ENCODE assay signal across 9 cellular contexts in the genomic region with DNA sequence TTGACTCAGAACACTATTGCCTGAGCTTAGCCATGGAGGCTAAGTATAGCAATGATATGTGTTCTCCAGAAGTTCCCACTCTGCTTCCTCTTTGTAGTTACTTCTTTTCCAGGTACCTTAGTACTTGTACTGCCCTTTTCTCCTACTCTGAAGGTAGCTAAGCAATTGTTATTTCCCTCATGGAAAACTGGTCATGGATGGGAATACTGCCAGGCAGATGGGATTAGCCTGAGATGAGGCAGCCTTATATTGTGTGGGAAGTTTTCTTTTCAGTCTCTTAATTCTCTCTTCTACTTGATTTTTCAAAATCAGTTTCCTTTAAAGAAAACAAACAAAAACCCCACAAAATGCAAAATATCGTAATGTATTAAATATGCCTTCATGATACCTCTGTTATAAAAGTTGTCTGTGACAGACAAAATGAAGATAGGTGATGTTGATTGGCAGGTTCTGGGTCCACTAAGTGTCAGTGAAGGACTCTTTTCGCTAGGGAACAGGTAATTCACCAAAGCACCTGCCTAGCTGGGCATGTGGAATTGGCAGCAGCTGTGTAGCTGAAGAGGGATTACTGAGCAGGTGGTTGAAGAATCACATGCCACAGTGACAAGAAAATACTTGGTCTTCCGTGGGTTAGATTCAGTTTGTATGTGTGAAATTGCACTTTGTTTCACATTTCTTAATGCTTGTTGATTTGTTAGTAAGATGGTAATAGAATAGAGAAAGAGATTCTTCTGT. TPM values are rescaled to one million over a fixed set of nuclear protein-coding genes. Genes with fewer than 3 reads are reported as not detected.
A peak's percentile ranks its signal among the peaks of the same experiment; 100 is the strongest.
DNase-seq lines count a peak whose midpoint lies in the region; ATAC-seq and TF ChIP-seq lines count a peak whose summit lies in the region.
"Had no signal": no experiment of that assay in that cellular context is flagged by ENCODE, and none has a peak within 500 bp of the region (broad histone marks: within the 10 kb centered on the region; RNA-seq: fewer than 3 reads in every experiment).

No MANE protein-coding gene starts in this region.

- no peaks in the 10 kb centered on the region for H3K9me3 ChIP-seq in right cardiac atrium (ENCODE audit: control insufficient read depth, low read length)

- H3K4me3 Mint-ChIP-seq in activated T-helper 17 cell treated with anti-CD3 and anti-CD28 coated beads, Interleukin-2, amount 50 U/mL, for 72 hours, result peak overlapping the region; percentile 37
- H3K4me3 Mint-ChIP-seq in natural killer cell, result peak overlapping the region; percentile 10

- no peaks in the 10 kb centered on the region for H3K9me3 Mint-ChIP-seq in activated T-helper 17 cell treated with anti-CD3 and anti-CD28 coated beads, Interleukin-2, amount 50 U/mL, for 72 hours
- no peaks in the 10 kb centered on the region for H3K9me3 Mint-ChIP-seq in natural killer cell

- peaks cover 30% of the 10 kb centered on the region for H3K36me3 Mint-ChIP-seq in activated T-helper 17 cell treated with anti-CD3 and anti-CD28 coated beads, Interleukin-2, amount 50 U/mL, for 72 hours (ENCODE audit: low read depth)
- no peaks in the 10 kb centered on the region for H3K36me3 Mint-ChIP-seq in natural killer cell

- no peak overlapping the region for H3K4me3 ChIP-seq in right cardiac atrium (ENCODE audit: low read length)

- H3K27me3 ChIP-seq in right cardiac atrium (ENCODE audit: control insufficient read depth, insufficient read depth), result no peaks in the 10 kb centered on the region

- DNase-seq in DMS 273 (lab: John Stamatoyannopoulos, UW; ENCODE audit: unreplicated experiment), result peak; percentile 30
- no peak for DNase-seq in DMS 273 treated with DMSO at 0.1 percent for 48 hours (lab: John Stamatoyannopoulos, UW)
- peak; percentile 38 for DNase-seq in NAMALWA (ENCODE audit: low spot score)
- DNase-seq in natural killer cell, result no peak
- no peak for DNase-seq in right cardiac atrium
- DNase-seq in islet precursor cell, result no peak

- H3K27ac Mint-ChIP-seq in activated T-helper 17 cell treated with anti-CD3 and anti-CD28 coated beads, Interleukin-2, amount 50 U/mL, for 72 hours, result no peak overlapping the region
- peak overlapping the region; percentile 76 to 77 for H3K27ac Mint-ChIP-seq in natural killer cell

- H3K4me1 Mint-ChIP-seq in activated T-helper 17 cell treated with anti-CD3 and anti-CD28 coated beads, Interleukin-2, amount 50 U/mL, for 72 hours, result peaks cover 45% of the 10 kb centered on the region
- H3K4me1 Mint-ChIP-seq in natural killer cell, result peaks cover 55 to 70% of the 10 kb centered on the region in 2 donors

- no peak for TF ChIP-seq CTCF in natural killer cell (IDR thresholded peaks at IDR 0.05)

- no peak for ATAC-seq in activated T-helper 17 cell treated with anti-CD3 and anti-CD28 coated beads, Interleukin-2, amount 50 U/mL, for 72 hours (replicated peaks)
- ATAC-seq in natural killer cell (peak in 2 of 3 donors; percentile 33 to 62), right cardiac atrium (no peak), GM21367 (IDR thresholded peaks at IDR 0.05; ENCODE audit: unreplicated experiment) (no peak)

- intact Hi-C loops in natural killer cell (cut with micrococcal nuclease), result loop anchor here (5.0 to 10.0 kb wide), 3 partner anchors 80 to 188 kb away; a partner anchor contains a TSS
- intact Hi-C loops in right cardiac atrium (cut with DNase I), result no loop called here

- no peak overlapping the region for H3K27ac ChIP-seq in right cardiac atrium (ENCODE audit: low read length)
- H3K27ac ChIP-seq: parathyroid adenoma had no signal

- no peaks in the 10 kb centered on the region for H3K27me3 Mint-ChIP-seq in activated T-helper 17 cell treated with anti-CD3 and anti-CD28 coated beads, Interleukin-2, amount 50 U/mL, for 72 hours
- H3K27me3 Mint-ChIP-seq in natural killer cell (ENCODE audit: low read depth in 2 of 2), result no peaks in the 10 kb centered on the region

- peaks cover 6% of the 10 kb centered on the region for H3K4me1 ChIP-seq in right cardiac atrium (ENCODE audit: control insufficient read depth, insufficient read depth, low read length)

- 69% methylated on average over 3 of the region's 3 CpGs for WGBS in right cardiac atrium

RNA-seq across cellular contexts. Expression of a gene that starts 4.1 kb away (rescaled TPM):
- 10 to 100 TPM; 27.3 to 41.2 TPM for total RNA-seq in activated T-helper 17 cell treated with anti-CD3 and anti-CD28 coated beads, Interleukin-2, amount 50 U/mL, for 72 hours
- total RNA-seq in natural killer cell (10 to 100 TPM; 40.3 to 59.7 (median 55.3) TPM), right cardiac atrium (10 to 100 TPM; 21.9 to 23.9 (median 22.8) TPM)
- polyA plus RNA-seq in right cardiac atrium, result 8.4 TPM

Comparison
In these comparisons a context has a peak if more than half of its experiments do, and no peak if none do; other contexts are left out.
1. DNase-seq: peak in DMS 273 (single experiment) and NAMALWA (single experiment); none in DMS 273 treated with DMSO at 0.1 percent for 48 hours (single experiment), natural killer cell (single experiment), right cardiac atrium (0 of 3) and islet precursor cell (single experiment).
2. ATAC-seq: peak in natural killer cell (2 of 3); none in activated T-helper 17 cell treated with anti-CD3 and anti-CD28 coated beads, Interleukin-2, amount 50 U/mL, for 72 hours (single experiment), right cardiac atrium (0 of 2) and GM21367 (single experiment).